In the genomic region with DNA sequence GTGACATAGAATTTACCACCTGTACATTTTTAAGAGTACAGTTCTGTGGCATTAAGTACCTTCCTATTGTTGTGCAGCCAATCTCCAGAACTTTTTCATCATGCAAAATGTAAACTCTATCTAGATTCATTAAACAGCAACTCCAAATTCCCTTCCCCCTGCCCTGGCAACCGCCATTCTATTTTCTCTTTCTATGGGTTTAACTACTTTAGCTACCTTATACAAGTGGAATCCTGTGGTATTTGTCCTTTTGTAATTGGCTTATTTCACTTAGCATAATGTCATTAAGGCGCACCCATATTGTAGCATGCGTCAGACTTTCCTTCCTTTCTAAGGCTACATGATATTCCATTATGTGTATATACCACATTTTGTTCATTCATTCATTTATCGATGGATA, we compare ENCODE assay signal across 29 cellular contexts.
"Had no signal": no experiment of that assay in that cellular context is flagged by ENCODE, and none has a peak within 500 bp of the region (broad histone marks: within the 10 kb centered on the region; RNA-seq: fewer than 3 reads in every experiment).

No MANE protein-coding gene starts in this region.

- H3K36me3 Mint-ChIP-seq: naive thymus-derived CD8-positive, alpha-beta T cell; natural killer cell treated with Interleukin-12 subunit alpha and Interleukin-12 subunit beta and Interleukin-15 and Interleukin-18, amount 100 ng/mL, for 72 hours; stimulated activated effector memory CD8-positive, alpha-beta T cell treated with anti-CD3 and anti-CD28 coated beads, Interleukin-12 subunit alpha, Interleukin-12 subunit beta, amount 100 ng/mL, for 72 hours; stimulated activated naive B cell treated with anti-CD40 and anti-IgM and Interleukin-4, amounts not matched to agents 10 μg/mL and 1 μg/mL and 100 μg/mL, for 72 hours had no signal

- H3K9me3 ChIP-seq: ovary, psoas muscle, right lobe of liver, sigmoid colon, stomach, thoracic aorta, thyroid gland, tibial nerve, upper lobe of left lung, vagina had no signal

- H3K4me3 Mint-ChIP-seq: naive thymus-derived CD8-positive, alpha-beta T cell; natural killer cell treated with Interleukin-12 subunit alpha and Interleukin-12 subunit beta and Interleukin-15 and Interleukin-18, amount 100 ng/mL, for 72 hours; nephron progenitor cell; neural progenitor cell; stimulated activated effector memory CD8-positive, alpha-beta T cell treated with anti-CD3 and anti-CD28 coated beads, Interleukin-12 subunit alpha, Interleukin-12 subunit beta, amount 100 ng/mL, for 72 hours; stimulated activated naive B cell treated with anti-CD40 and anti-IgM and Interleukin-4, amounts not matched to agents 10 μg/mL and 1 μg/mL and 100 μg/mL, for 72 hours; stimulated activated naive CD8-positive, alpha-beta T cell treated with anti-CD3 and anti-CD28 coated beads, Interleukin-15, Interleukin-2, amounts not matched to agents 100 ng/mL and 50 ng/mL, for 24 hours had no signal

- H3K27ac Mint-ChIP-seq: naive thymus-derived CD8-positive, alpha-beta T cell; natural killer cell treated with Interleukin-12 subunit alpha and Interleukin-12 subunit beta and Interleukin-15 and Interleukin-18, amount 100 ng/mL, for 72 hours; nephron progenitor cell; progenitor cell of endocrine pancreas; stimulated activated effector memory CD8-positive, alpha-beta T cell treated with anti-CD3 and anti-CD28 coated beads, Interleukin-12 subunit alpha, Interleukin-12 subunit beta, amount 100 ng/mL, for 72 hours; stimulated activated naive B cell treated with anti-CD40 and anti-IgM and Interleukin-4, amounts not matched to agents 10 μg/mL and 1 μg/mL and 100 μg/mL, for 72 hours; stimulated activated naive CD8-positive, alpha-beta T cell treated with anti-CD3 and anti-CD28 coated beads, Interleukin-15, Interleukin-2, amounts not matched to agents 100 ng/mL and 50 ng/mL, for 24 hours had no signal

- H3K27me3 Mint-ChIP-seq: progenitor cell of endocrine pancreas had no signal

- H3K9me3 Mint-ChIP-seq: neural progenitor cell; stimulated activated effector memory CD8-positive, alpha-beta T cell treated with anti-CD3 and anti-CD28 coated beads, Interleukin-12 subunit alpha, Interleukin-12 subunit beta, amount 100 ng/mL, for 72 hours; stimulated activated naive B cell treated with anti-CD40 and anti-IgM and Interleukin-4, amounts not matched to agents 10 μg/mL and 1 μg/mL and 100 μg/mL, for 72 hours; stimulated activated naive CD8-positive, alpha-beta T cell treated with anti-CD3 and anti-CD28 coated beads, Interleukin-15, Interleukin-2, amounts not matched to agents 100 ng/mL and 50 ng/mL, for 24 hours had no signal

- DNase-seq: naive thymus-derived CD8-positive, alpha-beta T cell; nephron progenitor cell; occipital lobe; ovary; posterior cingulate gyrus; psoas muscle; right cardiac atrium; right lobe of liver; sigmoid colon; small intestine; stimulated activated CD4-positive, alpha-beta T cell treated with anti-CD3 and anti-CD28 coated beads, Interleukin-15, amount 100 ng/mL, for 24 hours; stimulated activated CD4-positive, alpha-beta T cell treated with anti-CD3 and anti-CD28 coated beads, Interleukin-2, amount 100 ng/mL, for 24 hours; stimulated activated CD4-positive, alpha-beta T cell treated with anti-CD3 and anti-CD28 coated beads, Interleukin-2, amount 100 ng/mL, for 48 hours; stimulated activated CD4-positive, alpha-beta T cell treated with anti-CD3 and anti-CD28 coated beads, Interleukin-4, amount 100 ng/mL, for 24 hours; stimulated activated naive B cell treated with anti-CD40 and anti-IgM and Interleukin-4, amounts not matched to agents 10 μg/mL and 1 μg/mL and 100 μg/mL, for 72 hours; stimulated activated naive CD4-positive, alpha-beta T cell treated with Interleukin-2 at 50 U/mL for 16 hours; stomach; thyroid gland; trophoblast cell; upper lobe of left lung had no signal

- H3K4me1 ChIP-seq: parathyroid adenoma, psoas muscle, sigmoid colon, stomach, thyroid gland, tibial nerve, upper lobe of left lung, vagina had no signal

- H3K4me3 ChIP-seq: neural progenitor cell, ovary, psoas muscle, right lobe of liver, sigmoid colon, stomach, thoracic aorta, thyroid gland, tibial nerve, upper lobe of left lung, vagina had no signal

- H3K27me3 ChIP-seq: neural progenitor cell, ovary, right lobe of liver, sigmoid colon, stomach, thyroid gland, tibial nerve, upper lobe of left lung, vagina had no signal

- H3K27ac ChIP-seq: neural progenitor cell, ovary, parathyroid adenoma, psoas muscle, right lobe of liver, sigmoid colon, stomach, thoracic aorta, thyroid gland, tibial nerve, upper lobe of left lung, vagina had no signal

- H3K4me1 Mint-ChIP-seq: naive thymus-derived CD8-positive, alpha-beta T cell; stimulated activated effector memory CD8-positive, alpha-beta T cell treated with anti-CD3 and anti-CD28 coated beads, Interleukin-12 subunit alpha, Interleukin-12 subunit beta, amount 100 ng/mL, for 72 hours had no signal

- H3K36me3 ChIP-seq: neural progenitor cell, ovary, right lobe of liver, sigmoid colon, stomach, thoracic aorta, thyroid gland, tibial nerve, upper lobe of left lung, vagina had no signal
